Comparison of ENCODE assay signal across 8 cellular contexts in the genomic region with DNA sequence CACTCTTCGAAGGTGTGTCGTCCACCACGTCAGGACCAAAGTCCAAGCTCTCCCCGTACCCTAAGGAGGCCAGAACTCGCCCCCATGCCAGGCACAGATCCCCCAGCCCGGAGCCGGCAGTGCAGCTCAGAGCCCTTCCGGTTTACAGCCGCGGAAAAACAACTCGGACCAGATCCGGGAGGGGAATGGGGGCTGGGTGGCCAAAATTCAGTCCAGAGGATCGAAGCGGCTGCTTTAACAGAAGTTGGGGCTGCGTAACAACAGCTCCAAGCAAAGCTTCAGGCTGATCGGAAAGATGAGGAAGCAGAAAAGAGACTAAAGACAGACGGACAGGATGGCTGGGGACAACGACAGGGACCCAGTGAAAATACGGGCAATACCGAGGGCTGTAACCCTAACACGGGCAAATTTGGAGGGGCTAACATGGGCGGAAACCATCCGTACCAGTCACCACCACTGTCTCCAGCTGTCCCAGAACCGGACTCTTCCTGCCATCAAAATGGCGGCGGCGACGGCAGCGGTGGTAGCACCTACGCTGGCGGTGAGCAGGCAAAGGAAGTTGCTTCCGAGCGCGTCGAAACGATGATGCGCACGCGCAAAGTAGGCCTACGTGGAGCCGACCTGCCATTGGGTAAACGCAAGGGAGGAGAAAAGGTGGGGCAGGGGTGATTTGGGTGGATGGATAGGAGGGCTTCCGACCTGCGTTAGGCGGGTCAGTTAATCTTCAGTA. TPM values are rescaled to one million over a fixed set of nuclear protein-coding genes. Genes with fewer than 3 reads are reported as not detected.
DNase-seq lines count a peak whose midpoint lies in the region; ATAC-seq and TF ChIP-seq lines count a peak whose summit lies in the region.

Gene MMADHC (minus strand): TSS at position 556 of the 730 bp plus-strand sequence. CDS start 678 bp downstream, outside the sequence.

- peak; percentile 98 for ATAC-seq in GM18498 (IDR thresholded peaks at IDR 0.05; ENCODE audit: unreplicated experiment)
- peak; percentile 96 for ATAC-seq in HG02938 (IDR thresholded peaks at IDR 0.05; ENCODE audit: unreplicated experiment)

- no peaks in the 10 kb centered on the region for H3K9me3 ChIP-seq in right atrium auricular region
- no peaks in the 10 kb centered on the region for H3K9me3 ChIP-seq in uterus

- H3K4me3 ChIP-seq in right atrium auricular region (peak within 1 kb of the TSS; percentile 71 to 96), uterus (peak within 1 kb of the TSS; percentile 86 to 87)

- TF ChIP-seq POLR2A in uterus (IDR thresholded peaks at IDR 0.05): peak; percentile 84 to 88

- H3K27ac ChIP-seq in angular gyrus (ENCODE audit: low read depth, low read length): peak within 1 kb of the TSS; percentile 84
- H3K27ac ChIP-seq in right atrium auricular region: peak within 1 kb of the TSS; percentile 96 to 99
- H3K27ac ChIP-seq in uterus: peak within 1 kb of the TSS; percentile 91 to 98

- intact Hi-C loops in uterus (cut with DNase I; ENCODE audit: low total_unique reads): no loop called here

- DNase-seq in NCI-H187 (lab: John Stamatoyannopoulos, UW) (peak; percentile 50 to 77), T-helper 2 cell (peak; percentile 83 to 98 (median 88)), right atrium auricular region (ENCODE audit: low spot score) (peak; percentile 95), pulmonary artery endothelial cell (ENCODE audit: low read depth, low spot score) (peak; percentile 88), uterus (peak; percentile 94 to 95)

- H3K4me1 ChIP-seq in right atrium auricular region (peaks cover 0 to 36% of the 10 kb centered on the region in 2 donors), uterus (no peaks in the 10 kb centered on the region)

- no peak for TF ChIP-seq CTCF in right atrium auricular region (IDR thresholded peaks at IDR 0.05)
- no peak for TF ChIP-seq CTCF in uterus (IDR thresholded peaks at IDR 0.05)

- H3K27me3 ChIP-seq in right atrium auricular region: no peaks in the 10 kb centered on the region
- no peaks in the 10 kb centered on the region for H3K27me3 ChIP-seq in uterus

- H3K36me3 ChIP-seq in right atrium auricular region (no peaks in the 10 kb centered on the region), uterus (no peaks in the 10 kb centered on the region)

RNA-seq across cellular contexts. Expression of gene MMADHC, which starts in this region (rescaled TPM):
- total RNA-seq in right atrium auricular region (10 to 100 TPM; 82.3 to 90.5 TPM), pulmonary artery endothelial cell (174 and 204 TPM in 2 replicates), uterus (100 to 1,000 TPM in 3 of 4 donors, 10 to 100 TPM in 1; 72.9 to 128 (median 106) TPM)

Comparison
In these comparisons a context has a peak if more than half of its experiments do, and no peak if none do; other contexts are left out.
1. Peak in every context shown above with its lines: DNase-seq, ATAC-seq, H3K4me3 ChIP-seq and H3K27ac ChIP-seq.